27 cellular contexts compared by ENCODE assay signal in genomic region chr1:66834926-66835325, GRCh38. TPM values are rescaled to one million over a fixed set of nuclear protein-coding genes. Genes with fewer than 3 reads are reported as not detected.
"Had no signal": no experiment of that assay in that cellular context is flagged by ENCODE, and none has a peak within 500 bp of the region (broad histone marks: within the 10 kb centered on the region; RNA-seq: fewer than 3 reads in every experiment).

No MANE protein-coding gene starts in this region.

- H3K4me1 ChIP-seq: colonic mucosa, esophagus squamous epithelium, heart left ventricle, right lobe of liver, transverse colon had no signal

- H3K27me3 ChIP-seq: colonic mucosa, dorsolateral prefrontal cortex, esophagus squamous epithelium, heart left ventricle, right lobe of liver, transverse colon had no signal

- H3K27ac Mint-ChIP-seq: activated B cell treated with CpG ODN at 0.5 μM for 24 hours; activated naive CD8-positive, alpha-beta T cell treated with anti-CD3 and anti-CD28 coated beads for 36 hours; effector memory CD8-positive, alpha-beta T cell; naive thymus-derived CD4-positive, alpha-beta T cell; stimulated activated effector memory CD8-positive, alpha-beta T cell treated with anti-CD3 and anti-CD28 coated beads, Interleukin-12 subunit alpha, Interleukin-12 subunit beta, amount 100 ng/mL, for 72 hours had no signal

- H3K9me3 ChIP-seq: colonic mucosa, esophagus squamous epithelium, heart left ventricle, right lobe of liver, transverse colon had no signal

- H3K36me3 Mint-ChIP-seq: activated naive CD8-positive, alpha-beta T cell treated with anti-CD3 and anti-CD28 coated beads for 36 hours; naive thymus-derived CD4-positive, alpha-beta T cell; stimulated activated effector memory CD8-positive, alpha-beta T cell treated with anti-CD3 and anti-CD28 coated beads, Interleukin-12 subunit alpha, Interleukin-12 subunit beta, amount 100 ng/mL, for 72 hours had no signal

- H3K27ac ChIP-seq: colonic mucosa, dorsolateral prefrontal cortex, esophagus squamous epithelium, heart left ventricle, right lobe of liver, transverse colon had no signal

- H3K36me3 ChIP-seq: colonic mucosa, esophagus squamous epithelium, right lobe of liver, transverse colon had no signal

- DNase-seq: activated B cell treated with CpG ODN at 0.5 μM for 24 hours; activated CD4-positive, alpha-beta T cell treated with anti-CD3 and anti-CD28 coated beads for 4 hours; activated CD4-positive, alpha-beta T cell treated with anti-CD3 and anti-CD28 coated beads, Interleukin-2, amount 50 U/mL, for 48 hours; activated CD8-positive, alpha-beta memory T cell treated with anti-CD3 and anti-CD28 coated beads, Interleukin-2, amount 50 U/mL, for 48 hours; activated naive CD4-positive, alpha-beta T cell treated with Interleukin-2 at 50 U/mL for 16 hours; activated naive CD8-positive, alpha-beta T cell treated with anti-CD3 and anti-CD28 coated beads for 36 hours; activated T-cell treated with anti-CD3 and anti-CD28 coated beads, Interleukin-2, amount 50 U/mL, for 48 hours; colonic mucosa; dorsolateral prefrontal cortex; effector memory CD8-positive, alpha-beta T cell; esophagus squamous epithelium; heart left ventricle; naive thymus-derived CD4-positive, alpha-beta T cell; occipital lobe; right lobe of liver; small intestine; stimulated activated CD4-positive, alpha-beta T cell treated with anti-CD3 and anti-CD28 coated beads, Interleukin-2, amount 100 ng/mL, for 24 hours; T1000; transverse colon had no signal

- ATAC-seq: effector memory CD8-positive, alpha-beta T cell; heart left ventricle; left lobe of liver; naive thymus-derived CD4-positive, alpha-beta T cell; right lobe of liver; stimulated activated effector memory CD8-positive, alpha-beta T cell treated with anti-CD3 and anti-CD28 coated beads, Interleukin-12 subunit alpha, Interleukin-12 subunit beta, amount 100 ng/mL, for 72 hours had no signal

- H3K4me3 Mint-ChIP-seq: activated B cell treated with CpG ODN at 0.5 μM for 24 hours; activated naive CD8-positive, alpha-beta T cell treated with anti-CD3 and anti-CD28 coated beads for 36 hours; effector memory CD8-positive, alpha-beta T cell; naive thymus-derived CD4-positive, alpha-beta T cell; neural crest cell; stimulated activated effector memory CD8-positive, alpha-beta T cell treated with anti-CD3 and anti-CD28 coated beads, Interleukin-12 subunit alpha, Interleukin-12 subunit beta, amount 100 ng/mL, for 72 hours had no signal

- H3K9me3 Mint-ChIP-seq: activated B cell treated with CpG ODN at 0.5 μM for 24 hours; activated naive CD8-positive, alpha-beta T cell treated with anti-CD3 and anti-CD28 coated beads for 36 hours; effector memory CD8-positive, alpha-beta T cell; naive thymus-derived CD4-positive, alpha-beta T cell; neural crest cell; stimulated activated effector memory CD8-positive, alpha-beta T cell treated with anti-CD3 and anti-CD28 coated beads, Interleukin-12 subunit alpha, Interleukin-12 subunit beta, amount 100 ng/mL, for 72 hours had no signal

- H3K4me1 Mint-ChIP-seq: activated B cell treated with CpG ODN at 0.5 μM for 24 hours; neural crest cell; stimulated activated effector memory CD8-positive, alpha-beta T cell treated with anti-CD3 and anti-CD28 coated beads, Interleukin-12 subunit alpha, Interleukin-12 subunit beta, amount 100 ng/mL, for 72 hours had no signal

- H3K27me3 Mint-ChIP-seq: activated B cell treated with CpG ODN at 0.5 μM for 24 hours; activated naive CD8-positive, alpha-beta T cell treated with anti-CD3 and anti-CD28 coated beads for 36 hours; effector memory CD8-positive, alpha-beta T cell had no signal

- H3K4me3 ChIP-seq: colonic mucosa, dorsolateral prefrontal cortex, esophagus squamous epithelium, heart left ventricle, lung, right lobe of liver, transverse colon had no signal

RNA-seq across cellular contexts. Expression of gene INSL5, which starts 33.9 kb away (rescaled TPM):
- total RNA-seq: activated B cell treated with CpG ODN at 0.5 μM for 24 hours; activated CD8-positive, alpha-beta memory T cell treated with anti-CD3 and anti-CD28 coated beads for 36 hours; activated naive CD8-positive, alpha-beta T cell treated with anti-CD3 and anti-CD28 coated beads for 36 hours; astrocyte; esophagus squamous epithelium; heart left ventricle; left lobe of liver; lung; naive thymus-derived CD4-positive, alpha-beta T cell; neural crest cell; occipital lobe; right lobe of liver; temporal lobe had no signal
- polyA plus RNA-seq: heart left ventricle; keratinocyte; lung; naive thymus-derived CD4-positive, alpha-beta T cell; small intestine had no signal
